ENCODE assay signal across 19 cellular contexts in the genomic region with DNA sequence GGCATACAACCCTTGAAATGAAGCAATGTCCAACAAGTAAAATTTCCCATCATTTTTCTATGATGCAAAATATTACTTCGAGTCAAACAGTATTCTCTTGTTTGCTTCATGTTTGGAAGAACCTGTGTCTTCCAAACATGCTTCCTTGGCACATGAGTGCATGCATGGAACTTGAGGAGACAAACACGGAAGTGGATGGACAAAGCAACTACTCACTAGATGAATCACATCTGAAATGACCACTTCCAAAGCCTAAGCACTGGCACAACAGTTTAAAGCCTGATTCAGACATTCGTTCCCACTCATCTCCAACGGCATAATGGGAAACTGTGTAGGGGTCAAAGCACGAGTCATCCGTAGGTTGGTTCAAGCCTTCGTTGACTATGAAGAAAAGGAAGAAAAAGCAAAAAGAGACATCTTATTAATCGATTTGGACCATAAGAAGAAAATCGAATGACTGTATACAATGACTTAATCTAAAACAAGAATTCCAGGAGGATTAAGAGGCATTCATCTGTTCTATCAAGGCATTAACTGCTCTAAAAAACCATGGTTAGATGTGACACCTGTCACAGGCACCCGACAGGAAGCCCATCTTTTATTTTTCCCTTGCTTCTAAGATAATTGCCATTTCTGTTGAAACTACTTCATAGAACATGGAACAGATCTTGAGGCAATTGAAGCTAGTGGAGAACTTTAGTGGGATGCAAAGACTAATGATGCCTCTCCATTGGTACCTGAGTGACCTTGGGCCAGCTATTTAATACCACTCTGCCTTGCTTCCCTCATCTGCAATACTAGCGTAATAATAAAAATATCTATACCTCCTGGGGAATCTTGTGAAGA. TPM values are rescaled to one million over a fixed set of nuclear protein-coding genes. Genes with fewer than 3 reads are reported as not detected.
DNase-seq lines count a peak whose midpoint lies in the region; ATAC-seq and TF ChIP-seq lines count a peak whose summit lies in the region.
"Had no signal": no experiment of that assay in that cellular context is flagged by ENCODE, and none has a peak within 500 bp of the region (broad histone marks: within the 10 kb centered on the region; RNA-seq: fewer than 3 reads in every experiment).

No MANE protein-coding gene starts in this region.

- H3K4me1 Mint-ChIP-seq in chondrocyte (ENCODE audit: low read depth), result peaks cover 78% of the 10 kb centered on the region
- H3K4me1 Mint-ChIP-seq: activated naive CD8-positive, alpha-beta T cell treated with anti-CD3 and anti-CD28 coated beads, Interleukin-2, amount 50 U/mL, for 24 hours had no signal

- no peak overlapping the region for H4K8ac ChIP-seq in mesenchymal stem cell (ENCODE audit: low read length)

- POLR2A ChIA-PET in SK-N-SH (lab: Yijun Ruan, JAX), result no interaction called here

- H3K27ac Mint-ChIP-seq in chondrocyte (ENCODE audit: unreplicated experiment), result peak overlapping the region; percentile 87
- H3K27ac Mint-ChIP-seq: activated CD4-positive, alpha-beta memory T cell treated with anti-CD3 and anti-CD28 coated beads for 36 hours; activated naive CD8-positive, alpha-beta T cell treated with anti-CD3 and anti-CD28 coated beads, Interleukin-2, amount 50 U/mL, for 24 hours; B cell had no signal

- no peak overlapping the region for H3K4ac ChIP-seq in mesenchymal stem cell (ENCODE audit: low read depth in 1 of 2, low read length in 2 of 2)

- no peaks in the 10 kb centered on the region for H3K9me2 ChIP-seq in SK-N-SH

- CTCF ChIA-PET in SK-N-SH (lab: Yijun Ruan, JAX), result no interaction called here

- H3K9me3 ChIP-seq in mesenchymal stem cell (ENCODE audit: control insufficient read depth, low read length) (no peaks in the 10 kb centered on the region), SK-N-SH (no peaks in the 10 kb centered on the region), ascending aorta (no peaks in the 10 kb centered on the region)
- H3K9me3 ChIP-seq: left lung, stomach, vagina had no signal

- no peak overlapping the region for H2AK5ac ChIP-seq in mesenchymal stem cell (ENCODE audit: low read length, severe bottlenecking)

- H2BK120ac ChIP-seq in mesenchymal stem cell (ENCODE audit: low read depth, low read length), result no peak overlapping the region

- no peak overlapping the region for H3K14ac ChIP-seq in mesenchymal stem cell (ENCODE audit: low read length in 2 of 2)

- H3K79me1 ChIP-seq in mesenchymal stem cell (replicated peaks; ENCODE audit: low read length, poor library complexity, severe bottlenecking), result no peaks in the 10 kb centered on the region

- peaks cover 33 to 97% of the 10 kb centered on the region in 2 experiments for H3K36me3 ChIP-seq in mesenchymal stem cell (ENCODE audit: control insufficient read depth in 1 of 2, insufficient read depth in 2 of 2, low read depth in 1 of 2, low read length in 2 of 2)
- peaks cover 82 to 98% of the 10 kb centered on the region in 2 experiments for H3K36me3 ChIP-seq in SK-N-SH (replicated peaks in 1 of 2; ENCODE audit: control insufficient read depth in 1 of 2, insufficient read depth in 2 of 2, low read length in 1 of 2)
- H3K36me3 ChIP-seq in ascending aorta, result peaks cover 93 to 94% of the 10 kb centered on the region in 2 donors

- H2BK12ac ChIP-seq in mesenchymal stem cell (ENCODE audit: low read length in 2 of 2), result no peak overlapping the region

- H2AFZ ChIP-seq in mesenchymal stem cell (ENCODE audit: low read depth, low read length) (no peak overlapping the region), SK-N-SH (ENCODE audit: low read depth) (no peak overlapping the region)
- H2AFZ ChIP-seq: parathyroid adenoma had no signal

- H3K4me3 ChIP-seq in mesenchymal stem cell (ENCODE audit: insufficient read depth in 1 of 2, low read depth in 1 of 2, low read length in 2 of 2), result no peak overlapping the region
- H3K4me3 ChIP-seq in SK-N-SH (ENCODE audit: low read depth in 2 of 2, low read length in 1 of 2), result no peak overlapping the region
- H3K4me3 ChIP-seq in ascending aorta, result no peak overlapping the region
- H3K4me3 ChIP-seq: left lung, stomach, vagina had no signal

- no peak for TF ChIP-seq CTCF in chondrocyte (IDR thresholded peaks at IDR 0.05)
- TF ChIP-seq CTCF in SK-N-SH (IDR thresholded peaks at IDR 0.05), result no peak
- TF ChIP-seq CTCF in ascending aorta (IDR thresholded peaks at IDR 0.05), result no peak

- H3K4me1 ChIP-seq in mesenchymal stem cell (ENCODE audit: control insufficient read depth, insufficient read depth, low read depth, low read length) (peaks cover 7% of the 10 kb centered on the region), SK-N-SH (ENCODE audit: control insufficient read depth in 1 of 2, insufficient read depth in 2 of 2, low read depth in 1 of 2, low read length in 1 of 2) (no peaks in the 10 kb centered on the region; a peak in 2 of 4 replicates), ascending aorta (no peaks in the 10 kb centered on the region)
- H3K4me1 ChIP-seq: left lung, parathyroid adenoma, stomach, vagina had no signal

- H4K20me1 ChIP-seq in SK-N-SH (ENCODE audit: insufficient read depth), result peaks cover 91% of the 10 kb centered on the region

- H3K27me3 ChIP-seq in mesenchymal stem cell (ENCODE audit: control insufficient read depth in 1 of 2, insufficient read depth in 1 of 2, low read length in 2 of 2) (no peaks in the 10 kb centered on the region), SK-N-SH (ENCODE audit: insufficient read depth) (no peaks in the 10 kb centered on the region), ascending aorta (no peaks in the 10 kb centered on the region)
- H3K27me3 ChIP-seq: left lung, stomach, vagina had no signal

- H3K27ac ChIP-seq in mesenchymal stem cell (ENCODE audit: low read length, poor library complexity, severe bottlenecking), result peak overlapping the region; percentile 41
- H3K27ac ChIP-seq in SK-N-SH (ENCODE audit: low read depth in 2 of 2, low read length in 1 of 2), result peak overlapping the region in 1 of 2 experiments; percentile 57; a peak in 2 of 4 replicates
- no peak overlapping the region for H3K27ac ChIP-seq in ascending aorta
- H3K27ac ChIP-seq: left lung, parathyroid adenoma, stomach, vagina had no signal

- WGBS in mesenchymal stem cell, result 74% methylated on average over 10 of the region's 11 CpGs
- 82% methylated on average over 11 of the region's 11 CpGs for WGBS in SK-N-SH (ENCODE audit: low lambda C conversion rate)

- H4K91ac ChIP-seq in mesenchymal stem cell (ENCODE audit: low read length), result no peak overlapping the region

- no peak overlapping the region for H3K4me3 Mint-ChIP-seq in chondrocyte (ENCODE audit: unreplicated experiment)
- H3K4me3 Mint-ChIP-seq: activated CD4-positive, alpha-beta memory T cell treated with anti-CD3 and anti-CD28 coated beads for 36 hours; activated naive CD8-positive, alpha-beta T cell treated with anti-CD3 and anti-CD28 coated beads, Interleukin-2, amount 50 U/mL, for 24 hours; B cell had no signal

- no peak overlapping the region for H3K18ac ChIP-seq in mesenchymal stem cell (ENCODE audit: low read depth in 1 of 2, low read length in 2 of 2)

- H3K23ac ChIP-seq in mesenchymal stem cell (ENCODE audit: low read length in 2 of 2), result no peak overlapping the region

- H3K9ac ChIP-seq in mesenchymal stem cell (ENCODE audit: low read length), result peak overlapping the region; percentile 67
- no peak overlapping the region for H3K9ac ChIP-seq in SK-N-SH
- H3K9ac ChIP-seq: parathyroid adenoma had no signal

- H3K4me2 ChIP-seq in mesenchymal stem cell (ENCODE audit: low read length, poor library complexity, severe bottlenecking) (no peak overlapping the region), SK-N-SH (no peak overlapping the region)

- peaks cover 33% of the 10 kb centered on the region for H3K79me2 ChIP-seq in SK-N-SH (ENCODE audit: insufficient read depth)
- H3K79me2 ChIP-seq: parathyroid adenoma had no signal

- peaks cover 83% of the 10 kb centered on the region for H3K36me3 Mint-ChIP-seq in chondrocyte (ENCODE audit: low read depth)

- DNase-seq in AG20443 (ENCODE audit: low spot score) (peak; percentile 43), HS-5 (ENCODE audit: low read depth) (peak; percentile 56), chondrocyte (ENCODE audit: low spot score) (no peak), mesenchymal stem cell (peak; percentile 61), SK-N-SH (no peak), left ventricle myocardium superior (no peak), NCI-H1105 treated with DMSO at 0.1 percent for 48 hours (lab: John Stamatoyannopoulos, UW) (no peak), ascending aorta (ENCODE audit: low spot score in 2 of 2) (no peak)
- DNase-seq: activated CD4-positive, alpha-beta memory T cell treated with anti-CD3 and anti-CD28 coated beads for 36 hours; activated naive CD8-positive, alpha-beta T cell treated with anti-CD3 and anti-CD28 coated beads, Interleukin-2, amount 50 U/mL, for 24 hours; DMS 273 treated with DMSO at 0.1 percent for 48 hours; left lung; MM.1S; NCI-H1930; NCI-H69; stomach had no signal

- no peak for TF ChIP-seq RAD21 in SK-N-SH (IDR thresholded peaks at IDR 0.05; ENCODE audit: low read length)

- intact Hi-C loops in left ventricle myocardium superior (cut with micrococcal nuclease) (no loop called here), ascending aorta (cut with DNase I) (loop anchor here (5.0 kb wide), 1 partner anchor 54 kb away; no protein-coding TSS in a partner anchor)

- ATAC-seq in left ventricle myocardium superior, result no peak
- ATAC-seq: activated naive CD8-positive, alpha-beta T cell treated with anti-CD3 and anti-CD28 coated beads, Interleukin-2, amount 50 U/mL, for 24 hours; left lung had no signal

- TF ChIP-seq EP300 in SK-N-SH (IDR thresholded peaks at IDR 0.05; ENCODE audit: borderline replicate concordance in 1 of 2, low read depth in 1 of 2, low read length in 1 of 2), result no peak

- no peaks in the 10 kb centered on the region for H3K9me3 Mint-ChIP-seq in chondrocyte (ENCODE audit: low read depth)
- H3K9me3 Mint-ChIP-seq: activated CD4-positive, alpha-beta memory T cell treated with anti-CD3 and anti-CD28 coated beads for 36 hours had no signal

- H2BK5ac ChIP-seq in mesenchymal stem cell (ENCODE audit: low read depth, low read length, poor library complexity, severe bottlenecking), result no peak overlapping the region

- no peaks in the 10 kb centered on the region for H3K27me3 Mint-ChIP-seq in chondrocyte (ENCODE audit: low read depth)
- H3K27me3 Mint-ChIP-seq: activated CD4-positive, alpha-beta memory T cell treated with anti-CD3 and anti-CD28 coated beads for 36 hours; activated naive CD8-positive, alpha-beta T cell treated with anti-CD3 and anti-CD28 coated beads, Interleukin-2, amount 50 U/mL, for 24 hours; B cell had no signal

- H3F3A ChIP-seq in SK-N-SH (replicated peaks; ENCODE audit: insufficient read depth), result peaks cover 99% of the 10 kb centered on the region

- H2BK15ac ChIP-seq in mesenchymal stem cell (ENCODE audit: low read depth, poor library complexity, severe bottlenecking), result no peak overlapping the region

RNA-seq across cellular contexts. Expression of a gene that starts 56.0 kb away (rescaled TPM):
- total RNA-seq in chondrocyte, result 77.0 to 109 TPM (median 77.7 TPM) in 3 replicates
- polyA plus RNA-seq in mesenchymal stem cell (2013, experiment 1 of 2), result 182 TPM
- 193 TPM for polyA plus RNA-seq in mesenchymal stem cell (2013, experiment 2 of 2)
- 108 and 128 TPM in 2 replicates for polyA plus RNA-seq in SK-N-SH (2012; rRNA removed)
- 122 and 133 TPM in 2 replicates for polyA plus RNA-seq in SK-N-SH (2012; cell fraction: cytosol; rRNA removed)
- polyA plus RNA-seq in SK-N-SH (2012; cell fraction: nucleus; rRNA removed), result 126 and 149 TPM in 2 replicates
- 59.5 TPM for total RNA-seq in left ventricle myocardium superior
- 8.9 TPM for total RNA-seq in ascending aorta

Comparison
In these comparisons a context has a peak if more than half of its experiments do, and no peak if none do; other contexts are left out.
1. DNase-seq: peak in AG20443 (single experiment), HS-5 (single experiment) and mesenchymal stem cell (single experiment); none in chondrocyte (single experiment), SK-N-SH (single experiment), left ventricle myocardium superior (single experiment), NCI-H1105 treated with DMSO at 0.1 percent for 48 hours (single experiment) and ascending aorta (0 of 2).